1 cellular context compared by ENCODE assay signal in genomic region chr7:35630024-35630423, GRCh38.
TF ChIP-seq lines count a peak whose summit lies in the region.

No MANE protein-coding gene starts in this region.

TF ChIP-seq in K562, 482 proteins besides CTCF, POLR2A, EP300 and RAD21 (continued from another document):
- no peak for TF ChIP-seq ZBTB2 (IDR thresholded peaks at IDR 0.05)
- no peak for TF ChIP-seq KLF1 (tag; IDR thresholded peaks at IDR 0.05)
- TF ChIP-seq TAF15 (IDR thresholded peaks at IDR 0.05; ENCODE audit: low read depth, low read length), result no peak
- no peak for TF ChIP-seq GABPA (tag; conservative IDR thresholded peaks at IDR 0.05; ENCODE audit: low read depth)
- no peak for TF ChIP-seq MLLT1 (IDR thresholded peaks at IDR 0.05)
- no peak for TF ChIP-seq HEY1 (CRISPR knock-in tag; IDR thresholded peaks at IDR 0.05; ENCODE audit: borderline replicate concordance)
- no peak for TF ChIP-seq CHD7 (IDR thresholded peaks at IDR 0.05; ENCODE audit: low read depth, low read length)
- no peak for TF ChIP-seq TSC22D4 (tag; IDR thresholded peaks at IDR 0.05)
- no peak for TF ChIP-seq MEF2A (IDR thresholded peaks at IDR 0.05; ENCODE audit: control insufficient read depth, low read depth, low read length)
